Comparison of ENCODE assay signal across 18 cellular contexts in the genomic region with DNA sequence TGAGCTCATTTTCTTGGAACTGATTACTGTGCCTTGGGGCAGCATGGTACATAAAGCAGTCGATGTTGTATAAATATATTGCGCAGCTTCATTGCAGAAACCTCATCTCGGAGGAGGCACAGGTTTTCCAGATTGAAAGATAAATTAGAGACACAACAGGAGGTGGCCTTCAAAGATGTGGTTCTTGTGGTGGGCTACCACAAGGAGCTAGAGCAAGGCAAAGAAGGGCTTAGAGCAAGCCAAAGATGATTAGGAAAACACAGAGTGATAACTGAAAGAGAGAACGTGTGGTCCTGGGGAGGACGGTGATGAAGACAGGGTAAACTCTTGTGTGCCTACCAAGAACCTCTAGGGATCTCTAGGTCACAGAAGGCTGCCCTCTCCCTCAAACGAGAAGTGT.
"Had no signal": no experiment of that assay in that cellular context is flagged by ENCODE, and none has a peak within 500 bp of the region (broad histone marks: within the 10 kb centered on the region; RNA-seq: fewer than 3 reads in every experiment).

No MANE protein-coding gene starts in this region.

- H3K4me2 ChIP-seq: smooth muscle cell had no signal

- H3K9me3 ChIP-seq: prostate gland, suprapubic skin had no signal

- H3K27ac ChIP-seq: foreskin keratinocyte, prostate gland, suprapubic skin had no signal

- DNase-seq: activated CD4-positive, alpha-beta T cell treated with anti-CD3 and anti-CD28 coated beads, Interleukin-2, amount 10 ng/mL, durations not matched to agents 24 days and 14 days; activated naive CD4-positive, alpha-beta T cell treated with Interleukin-2 at 50 U/mL for 16 hours; amniotic stem cell; central memory CD4-positive, alpha-beta T cell; cortex of kidney; effector CD4-positive, alpha-beta T cell; foreskin keratinocyte; glutamatergic neuron; hypothalamus; right cardiac atrium; stimulated activated CD4-positive, alpha-beta T cell treated with anti-CD3 and anti-CD28 coated beads, Interleukin-4, amount 100 ng/mL, for 4 hours; stimulated activated CD8-positive, alpha-beta memory T cell treated with anti-CD3 and anti-CD28 coated beads, Interleukin-4, amount 100 ng/mL, for 48 hours; stimulated activated naive CD4-positive, alpha-beta T cell treated with Interleukin-2 at 50 U/mL for 16 hours had no signal

- H3K27me3 ChIP-seq: foreskin keratinocyte, suprapubic skin had no signal

- ATAC-seq: activated T-helper 17 cell treated with anti-CD3 and anti-CD28 coated beads, Interleukin-2, amount 50 U/mL, for 72 hours; foreskin keratinocyte; right cardiac atrium; WTC11 had no signal

- H3K4me1 ChIP-seq: foreskin keratinocyte, prostate gland, suprapubic skin had no signal

- H3K36me3 ChIP-seq: prostate gland, suprapubic skin had no signal

- H3K4me3 ChIP-seq: prostate gland, smooth muscle cell, suprapubic skin had no signal
